Comparison of ENCODE assay signal across 1 cellular context in the genomic region with DNA sequence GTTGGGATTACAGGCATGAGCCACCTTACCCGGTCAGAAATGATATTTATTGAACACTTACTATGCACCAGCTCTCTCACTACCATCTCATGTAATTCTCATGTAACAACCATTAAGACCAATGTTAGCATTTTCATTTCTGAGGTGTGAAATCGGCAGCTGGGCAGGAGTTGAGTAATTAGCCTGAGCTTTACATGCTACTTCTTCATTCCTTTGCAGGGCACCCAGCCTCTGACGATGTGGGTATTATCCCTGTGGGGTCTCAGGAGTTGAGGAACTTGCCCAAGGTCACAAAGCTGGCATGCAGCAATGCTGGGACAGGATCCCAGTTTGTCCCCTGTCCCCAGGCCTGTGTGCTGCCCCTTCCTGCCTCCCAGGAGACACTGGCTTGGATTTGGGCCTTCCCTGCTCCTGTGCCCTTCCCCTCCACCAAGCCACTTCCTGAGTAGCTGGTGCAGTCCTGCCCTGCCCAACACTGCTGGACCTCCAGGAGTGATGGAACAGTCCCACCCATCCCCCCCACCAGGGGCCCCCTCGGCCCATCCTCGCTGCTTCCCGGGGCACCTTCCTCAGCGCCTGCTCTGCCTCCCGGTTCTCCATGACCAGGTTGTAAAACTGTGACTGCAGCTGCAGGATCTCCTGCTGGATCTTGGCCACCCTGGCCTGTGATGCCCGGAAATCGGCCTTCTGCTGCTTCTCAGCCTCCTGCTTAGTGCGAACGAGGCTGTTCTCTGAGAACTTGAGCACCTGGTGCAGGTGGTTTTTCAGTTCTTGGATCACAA.
TF ChIP-seq lines count a peak whose summit lies in the region.

No MANE protein-coding gene starts in this region.

TF ChIP-seq in HEK293, 187 proteins besides CTCF, POLR2A, EP300 and RAD21:
- TF ChIP-seq FEZF1 (tag by site-specific recombination; IDR thresholded peaks at IDR 0.05) (no peak), ZNF664 (tag by site-specific recombination; IDR thresholded peaks at IDR 0.05) (0 out of 2 replicates have a peak, but pooled peaks have one; percentile 61), ZBTB7A (tag by site-specific recombination; IDR thresholded peaks at IDR 0.05; ENCODE audit: low read depth) (no peak), GLIS1 (tag by site-specific recombination; IDR thresholded peaks at IDR 0.05) (peak; percentile 68), ZNF777 (tag by site-specific recombination; IDR thresholded peaks at IDR 0.05; ENCODE audit: borderline replicate concordance) (no peak), ZFHX2 (tag by site-specific recombination; conservative IDR thresholded peaks at IDR 0.05) (no peak), ZNF391 (tag by site-specific recombination; IDR thresholded peaks at IDR 0.05; ENCODE audit: borderline replicate concordance, low read depth) (no peak), ZNF843 (tag by site-specific recombination; IDR thresholded peaks at IDR 0.05) (no peak), HOXC10 (CRISPR knock-in tag; IDR thresholded peaks at IDR 0.05) (no peak), ZNF544 (tag by site-specific recombination; IDR thresholded peaks at IDR 0.05) (no peak), PRDM4 (tag by site-specific recombination; IDR thresholded peaks at IDR 0.05) (no peak)
